In genomic region chr15:98658831-98659699, GRCh38 we compare ENCODE assay signal across 8 cellular contexts. TPM values are rescaled to one million over a fixed set of nuclear protein-coding genes. Genes with fewer than 3 reads are reported as not detected.
A peak's percentile ranks its signal among the peaks of the same experiment; 100 is the strongest.
DNase-seq lines count a peak whose midpoint lies in the region; ATAC-seq and TF ChIP-seq lines count a peak whose summit lies in the region.

No MANE protein-coding gene starts in this region.

- H4K91ac ChIP-seq in mesenchymal stem cell (ENCODE audit: low read length), result no peak overlapping the region

- no peak overlapping the region for H3K4ac ChIP-seq in mesenchymal stem cell (ENCODE audit: low read depth in 1 of 2, low read length in 2 of 2)

- no peak overlapping the region for H2BK15ac ChIP-seq in mesenchymal stem cell (ENCODE audit: low read depth, poor library complexity, severe bottlenecking)

- H2BK12ac ChIP-seq in mesenchymal stem cell (ENCODE audit: low read length in 2 of 2), result no peak overlapping the region

- H3K27ac ChIP-seq in dorsolateral prefrontal cortex (peak overlapping the region in 7 of 59 donors; percentile 6 to 58 (median 11)), mesenchymal stem cell (ENCODE audit: low read length, poor library complexity, severe bottlenecking) (no peak overlapping the region)

- H3K4me3 ChIP-seq in dorsolateral prefrontal cortex (peak overlapping the region in 2 of 59 donors; percentile 5 to 23), mesenchymal stem cell (ENCODE audit: insufficient read depth in 1 of 2, low read depth in 1 of 2, low read length in 2 of 2) (no peak overlapping the region)

- H3K27me3 ChIP-seq in dorsolateral prefrontal cortex (no peaks in the 10 kb centered on the region), mesenchymal stem cell (ENCODE audit: control insufficient read depth in 1 of 2, insufficient read depth in 1 of 2, low read length in 2 of 2) (no peaks in the 10 kb centered on the region)

- 28% methylated on average over 5 of the region's 7 CpGs for WGBS in mesenchymal stem cell

- intact Hi-C loops in dorsolateral prefrontal cortex (cut with DNase I), result loop anchor here in 1 of 2 donors (5.0 kb wide), 2 partner anchors 118 to 418 kb away; no protein-coding TSS in a partner anchor

- H2AFZ ChIP-seq in mesenchymal stem cell (ENCODE audit: low read depth, low read length), result no peak overlapping the region

- H3K14ac ChIP-seq in mesenchymal stem cell (ENCODE audit: low read length in 2 of 2), result no peak overlapping the region

- no peak overlapping the region for H4K8ac ChIP-seq in mesenchymal stem cell (ENCODE audit: low read length)

- no peak overlapping the region for H2AK5ac ChIP-seq in mesenchymal stem cell (ENCODE audit: low read length, severe bottlenecking)

- H3K36me3 ChIP-seq in mesenchymal stem cell (ENCODE audit: control insufficient read depth in 1 of 2, insufficient read depth in 2 of 2, low read depth in 1 of 2, low read length in 2 of 2), result peaks cover 0 to 3% of the 10 kb centered on the region in 2 experiments

- no peak overlapping the region for H3K9ac ChIP-seq in mesenchymal stem cell (ENCODE audit: low read length)

- TF ChIP-seq CTCF in dorsolateral prefrontal cortex (IDR thresholded peaks at IDR 0.05 in 54 of 56, conservative IDR thresholded peaks at IDR 0.05 in 2 of 56; ENCODE audit: low read depth in 1 of 56, partially characterized antibody in 56 of 56), result peak; percentile 66 to 93 (median 78)

- H3K4me1 ChIP-seq in mesenchymal stem cell (ENCODE audit: control insufficient read depth, insufficient read depth, low read depth, low read length), result peaks cover 5% of the 10 kb centered on the region

- H3K18ac ChIP-seq in mesenchymal stem cell (ENCODE audit: low read depth in 1 of 2, low read length in 2 of 2), result no peak overlapping the region

- DNase-seq in activated naive CD4-positive, alpha-beta T cell treated with Interleukin-2 at 50 U/mL for 16 hours, result peak; percentile 15
- DNase-seq in activated naive CD4-positive, alpha-beta T cell (lab: John Stamatoyannopoulos, UW), result no peak
- DNase-seq in RPMI8226 (peak; percentile 83), dorsolateral prefrontal cortex (peak in 1 of 10 donors; percentile 47), mesenchymal stem cell (peak; percentile 63), NCI-H1048 (lab: John Stamatoyannopoulos, UW) (no peak)

- H3K23ac ChIP-seq in mesenchymal stem cell (ENCODE audit: low read length in 2 of 2), result no peak overlapping the region

- no peak overlapping the region for H3K4me2 ChIP-seq in mesenchymal stem cell (ENCODE audit: low read length, poor library complexity, severe bottlenecking)

- no peaks in the 10 kb centered on the region for H3K9me3 ChIP-seq in mesenchymal stem cell (ENCODE audit: control insufficient read depth, low read length)

- H2BK120ac ChIP-seq in mesenchymal stem cell (ENCODE audit: low read depth, low read length), result no peak overlapping the region

- ATAC-seq in GM21423 (IDR thresholded peaks at IDR 0.05; ENCODE audit: unreplicated experiment), result peak; percentile 89
- ATAC-seq in HG03575 (IDR thresholded peaks at IDR 0.05; ENCODE audit: extremely low read depth, insufficient number of reproducible peaks, low FRiP score, unreplicated experiment), result peak; percentile 60

- H2BK5ac ChIP-seq in mesenchymal stem cell (ENCODE audit: low read depth, low read length, poor library complexity, severe bottlenecking), result no peak overlapping the region

- peaks cover 16% of the 10 kb centered on the region for H3K79me1 ChIP-seq in mesenchymal stem cell (replicated peaks; ENCODE audit: low read length, poor library complexity, severe bottlenecking)

RNA-seq across cellular contexts. Expression of gene IGF1R, which starts 10.7 kb away (rescaled TPM):
- total RNA-seq in dorsolateral prefrontal cortex, result 100 to 1,000 TPM in 17 of 120 experiments, 10 to 100 TPM in 103; 53.3 to 130 (median 84.4) TPM
- polyA plus RNA-seq in mesenchymal stem cell (2013, experiment 1 of 2), result 28.5 TPM
- polyA plus RNA-seq in mesenchymal stem cell (2013, experiment 2 of 2), result 29.2 TPM

Comparison
In these comparisons a context has a peak if more than half of its experiments do, and no peak if none do; other contexts are left out.
1. DNase-seq: peak in activated naive CD4-positive, alpha-beta T cell treated with Interleukin-2 at 50 U/mL for 16 hours (single experiment), RPMI8226 (single experiment) and mesenchymal stem cell (single experiment); none in activated naive CD4-positive, alpha-beta T cell (0 of 4) and NCI-H1048 (single experiment).